ENCODE assay signal across 11 cellular contexts in genomic region chr21:15775981-15776380, GRCh38. TPM values are rescaled to one million over a fixed set of nuclear protein-coding genes. Genes with fewer than 3 reads are reported as not detected.
DNase-seq lines count a peak whose midpoint lies in the region; ATAC-seq, FAIRE-seq and TF ChIP-seq lines count a peak whose summit lies in the region.
"Had no signal": no experiment of that assay in that cellular context is flagged by ENCODE, and none has a peak within 500 bp of the region (broad histone marks: within the 10 kb centered on the region; RNA-seq: fewer than 3 reads in every experiment).

No MANE protein-coding gene starts in this region.

- H3K4me1 ChIP-seq in skeletal muscle satellite cell (ENCODE audit: control insufficient read depth, insufficient read depth, low read length) = peaks cover 38% of the 10 kb centered on the region
- peaks cover 2% of the 10 kb centered on the region for H3K4me1 ChIP-seq in ovary (ENCODE audit: insufficient read depth)
- H3K4me1 ChIP-seq: parathyroid adenoma had no signal

- peaks cover 24% of the 10 kb centered on the region for H3K4me1 Mint-ChIP-seq in T-helper 17 cell

- H3K27me3 ChIP-seq in skeletal muscle satellite cell (ENCODE audit: control insufficient read depth, insufficient read depth, low read length) (no peaks in the 10 kb centered on the region), ovary (no peaks in the 10 kb centered on the region)
- H3K27me3 ChIP-seq: esophagus muscularis mucosa had no signal

- H3K9me3 ChIP-seq in T-helper 17 cell (ENCODE audit: control insufficient read depth, low read length, poor library complexity, severe bottlenecking) (no peaks in the 10 kb centered on the region), skeletal muscle satellite cell (replicated peaks; ENCODE audit: low read length) (no peaks in the 10 kb centered on the region), ovary (no peaks in the 10 kb centered on the region)
- H3K9me3 ChIP-seq: esophagus muscularis mucosa had no signal

- H3K36me3 ChIP-seq in skeletal muscle satellite cell (ENCODE audit: insufficient read depth, low read length) = no peaks in the 10 kb centered on the region
- H3K36me3 ChIP-seq in ovary = no peaks in the 10 kb centered on the region

- H3K4me3 Mint-ChIP-seq in T-helper 17 cell = peak overlapping the region; percentile 8

- no peak for TF ChIP-seq POLR2A in H54 (IDR thresholded peaks at IDR 0.05; ENCODE audit: low read depth, low read length)
- no peak for TF ChIP-seq POLR2A in ovary (IDR thresholded peaks at IDR 0.05)

- peak; percentile 93 for FAIRE-seq in H54 (lab: Jason Lieb, UNC)

- H3K4me2 ChIP-seq in skeletal muscle satellite cell (ENCODE audit: low read length) = peak overlapping the region; percentile 26

- ATAC-seq in T-helper 17 cell (no peak), HG02973 (IDR thresholded peaks at IDR 0.05; ENCODE audit: unreplicated experiment) (no peak), GM19035 (IDR thresholded peaks at IDR 0.05; ENCODE audit: unreplicated experiment) (no peak), GM21526 (IDR thresholded peaks at IDR 0.05; ENCODE audit: low FRiP score, unreplicated experiment) (no peak)

- no peak overlapping the region for H3K27ac Mint-ChIP-seq in T-helper 17 cell

- DNase-seq in H54 (ENCODE audit: insufficient read length, low spot score) = peak; percentile 23
- no peak for DNase-seq in T-helper 17 cell
- peak; percentile 75 to 85 for DNase-seq in foreskin fibroblast
- DNase-seq in ovary = no peak
- DNase-seq: NCI-H1417 treated with DMSO at 0.1 percent for 48 hours had no signal

- peaks cover 9% of the 10 kb centered on the region for H3K36me3 Mint-ChIP-seq in T-helper 17 cell (ENCODE audit: low read depth)

- no peak overlapping the region for H3K27ac ChIP-seq in ovary
- H3K27ac ChIP-seq: esophagus muscularis mucosa, parathyroid adenoma had no signal

- TF ChIP-seq EP300 in ovary (IDR thresholded peaks at IDR 0.05) = no peak

- no peak overlapping the region for H3K9ac ChIP-seq in skeletal muscle satellite cell (ENCODE audit: low read depth, low read length)
- H3K9ac ChIP-seq: parathyroid adenoma had no signal

- H3K4me3 ChIP-seq in foreskin fibroblast (ENCODE audit: low read depth in 1 of 2, low read length in 2 of 2) = no peak overlapping the region
- no peak overlapping the region for H3K4me3 ChIP-seq in skeletal muscle satellite cell (ENCODE audit: low read length)
- H3K4me3 ChIP-seq in ovary = no peak overlapping the region
- H3K4me3 ChIP-seq: esophagus muscularis mucosa had no signal

- intact Hi-C loops in ovary (cut with DNase I) = no loop called here

- TF ChIP-seq CTCF in foreskin fibroblast (IDR thresholded peaks at IDR 0.05; ENCODE audit: low read depth, low read length) = no peak
- TF ChIP-seq CTCF in ovary (IDR thresholded peaks at IDR 0.05) = no peak

- H3K27me3 Mint-ChIP-seq in T-helper 17 cell = no peaks in the 10 kb centered on the region

RNA-seq across cellular contexts. Expression of gene USP25, which starts 46.2 kb away (rescaled TPM):
- total RNA-seq in T-helper 17 cell (10 to 100 TPM; 52.0 to 66.7 TPM), ovary (10 to 100 TPM; 24.8 to 40.8 (median 37.2) TPM)
- 22.1 and 31.9 TPM in 2 replicates for total RNA-seq in skeletal muscle satellite cell (2012; rRNA removed)
- polyA plus RNA-seq in ovary = 10 to 100 TPM; 11.9 to 19.8 TPM

Comparison
In these comparisons a context has a peak if more than half of its experiments do, and no peak if none do; other contexts are left out.
1. DNase-seq: peak in H54 (single experiment) and foreskin fibroblast (2 of 2); none in T-helper 17 cell (0 of 3) and ovary (0 of 5).